8 cellular contexts compared by ENCODE assay signal in genomic region chr2:10072656-10073480, GRCh38. TPM values are rescaled to one million over a fixed set of nuclear protein-coding genes. Genes with fewer than 3 reads are reported as not detected.
DNase-seq lines count a peak whose midpoint lies in the region; ATAC-seq, FAIRE-seq and TF ChIP-seq lines count a peak whose summit lies in the region.

No MANE protein-coding gene starts in this region.

- TF ChIP-seq CTCF in LNCaP clone FGC (IDR thresholded peaks at IDR 0.05; ENCODE audit: control insufficient read depth, extremely low read depth, insufficient read depth) (peak; percentile 83), fibroblast of lung (conservative IDR thresholded peaks at IDR 0.05 in 1 of 2, IDR thresholded peaks at IDR 0.05 in 1 of 2; ENCODE audit: low read depth in 1 of 2, low read length in 2 of 2) (peak; percentile 86 to 89), neural crest cell (conservative IDR thresholded peaks at IDR 0.05) (peak; percentile 85), stomach (IDR thresholded peaks at IDR 0.05) (peak in 5 of 7 experiments; percentile 78 to 91 (median 86))

- peak; percentile 89 for ATAC-seq in GM21723 (IDR thresholded peaks at IDR 0.05; ENCODE audit: unreplicated experiment)

- H3K4me3 ChIP-seq in LNCaP clone FGC (ENCODE audit: low read depth, low read length): no peak overlapping the region
- peak overlapping the region in 1 of 4 experiments; percentile 16 for H3K4me3 ChIP-seq in fibroblast of lung (replicated peaks in 1 of 4; ENCODE audit: control extremely low read depth in 1 of 4, insufficient read depth in 1 of 4, low read depth in 3 of 4, low read length in 4 of 4)
- no peak overlapping the region for H3K4me3 ChIP-seq in stomach

- H3K9me3 ChIP-seq in fibroblast of lung (ENCODE audit: control insufficient read depth, insufficient read depth, low read depth, low read length): no peaks in the 10 kb centered on the region
- H3K9me3 ChIP-seq in stomach: no peaks in the 10 kb centered on the region

- no peak overlapping the region for H3K9ac ChIP-seq in fibroblast of lung (ENCODE audit: insufficient read depth, low read length)

- peaks cover 21% of the 10 kb centered on the region for H3K27me3 ChIP-seq in fibroblast of lung (ENCODE audit: control insufficient read depth, insufficient read depth, low read length)
- peaks cover 0 to 46% (median under 1%) of the 10 kb centered on the region in 3 donors for H3K27me3 ChIP-seq in stomach

- no peaks in the 10 kb centered on the region for H3K36me3 Mint-ChIP-seq in neural crest cell (ENCODE audit: low read depth)

- WGBS in stomach, 5 donors: 25 to 39% (median 33%) methylated on average over 16 to 20 of the region's 20 CpGs

- intact Hi-C loops in stomach (cut with DNase I; ENCODE audit: low total_unique reads): loop anchor here (5.0 kb wide), 1 partner anchor 359 kb away; no protein-coding TSS in a partner anchor

- H4K20me1 ChIP-seq in fibroblast of lung (ENCODE audit: control insufficient read depth, extremely low read depth, insufficient read depth, low read length): no peaks in the 10 kb centered on the region

- H3K4me1 ChIP-seq in fibroblast of lung (ENCODE audit: control insufficient read depth, extremely low read depth, insufficient read depth, low read length): no peaks in the 10 kb centered on the region
- peaks cover 4 to 19% (median 7%) of the 10 kb centered on the region in 4 donors for H3K4me1 ChIP-seq in stomach

- H3K79me2 ChIP-seq in fibroblast of lung (ENCODE audit: control insufficient read depth, insufficient read depth, low read length): no peaks in the 10 kb centered on the region

- TF ChIP-seq POLR2A in stomach (IDR thresholded peaks at IDR 0.05): no peak

- H3K36me3 ChIP-seq in fibroblast of lung (ENCODE audit: control insufficient read depth, insufficient read depth, low read length) (no peaks in the 10 kb centered on the region), stomach (no peaks in the 10 kb centered on the region)

- peak; percentile 66 for FAIRE-seq in RCC 7860 (lab: Jason Lieb, UNC)

- no peak overlapping the region for H3K4me2 ChIP-seq in fibroblast of lung (ENCODE audit: extremely low read depth, insufficient read depth, low read length)

- H3K27me3 Mint-ChIP-seq in neural crest cell (ENCODE audit: low read depth): peaks cover 49% of the 10 kb centered on the region

- H2AFZ ChIP-seq in fibroblast of lung (ENCODE audit: low read length): no peak overlapping the region

- no peak overlapping the region for H3K27ac Mint-ChIP-seq in neural crest cell (ENCODE audit: unreplicated experiment)

- H3K4me3 Mint-ChIP-seq in neural crest cell: no peak overlapping the region

- peaks cover 2% of the 10 kb centered on the region for H3K9me3 Mint-ChIP-seq in neural crest cell

- no peak overlapping the region for H3K27ac ChIP-seq in fibroblast of lung (ENCODE audit: insufficient read depth, low read length)
- no peak overlapping the region for H3K27ac ChIP-seq in stomach

- no peak for TF ChIP-seq EP300 in stomach (IDR thresholded peaks at IDR 0.05)

- DNase-seq in DMS114 treated with DMSO at 0.1 percent for 48 hours (lab: John Stamatoyannopoulos, UW; ENCODE audit: unreplicated experiment): peak; percentile 77
- DNase-seq in LNCaP clone FGC (ENCODE audit: low read depth): peak; percentile 71
- peak; percentile 78 for DNase-seq in RCC 7860 (ENCODE audit: low spot score)
- DNase-seq in activated T-cell treated with anti-CD3 and anti-CD28 coated beads, Interleukin-2, amount 50 U/mL, for 48 hours: peak; percentile 79 to 82
- peak; percentile 72 to 89 for DNase-seq in fibroblast of lung (ENCODE audit: low read depth in 2 of 2)
- peak; percentile 82 for DNase-seq in neural crest cell (ENCODE audit: low read depth, low spot score)
- peak; percentile 86 for DNase-seq in stomach

- H3K4me1 Mint-ChIP-seq in neural crest cell: no peaks in the 10 kb centered on the region

RNA-seq across cellular contexts. Expression of gene CYS1, which starts 7.3 kb away (rescaled TPM):
- 1.5 and 5.1 TPM in 2 replicates for total RNA-seq in fibroblast of lung
- 0.31 and 0.37 TPM in 2 replicates for polyA plus RNA-seq in fibroblast of lung
- 0.65 and 0.92 TPM in 2 replicates for polyA plus RNA-seq in fibroblast of lung (2012)
- polyA minus RNA-seq in fibroblast of lung (ENCODE audit: low replicate concordance): 0.39 TPM in 1 of 2 replicates, not detected in the other
- not detected in 2 replicates for total RNA-seq in neural crest cell
- total RNA-seq in stomach: 10 to 100 TPM in 2 of 5 donors, 1 to 10 TPM in 2, not detected in 1; 3.5 to 33.8 (median 9.1) TPM
- 1 to 10 TPM; 1.1 to 5.8 (median 2.4) TPM for polyA plus RNA-seq in stomach

RNA-seq across cellular contexts. Expression of gene KLF11, which starts 29.5 kb away (rescaled TPM):
- total RNA-seq in fibroblast of lung (6.8 and 7.7 TPM in 2 replicates), neural crest cell (8.2 and 8.5 TPM in 2 replicates), stomach (10 to 100 TPM in 3 of 5 donors, 1 to 10 TPM in 2; 4.1 to 21.6 (median 17.1) TPM)
- polyA plus RNA-seq in fibroblast of lung (5.9 and 6.3 TPM in 2 replicates), stomach (10 to 100 TPM in 1 of 3 donors, 1 to 10 TPM in 2; 4.2 to 19.6 (median 7.0) TPM)
- 3.3 and 4.0 TPM in 2 replicates for polyA plus RNA-seq in fibroblast of lung (2012)
- polyA minus RNA-seq in fibroblast of lung (ENCODE audit: low replicate concordance): 26.0 and 26.9 TPM in 2 replicates

RNA-seq across cellular contexts. Expression of gene RRM2, which starts 49.7 kb away (rescaled TPM):
- total RNA-seq in fibroblast of lung (1.5 and 6.1 TPM in 2 replicates), neural crest cell (203 and 210 TPM in 2 replicates), stomach (10 to 100 TPM in 3 of 5 donors, 1 to 10 TPM in 2; 1.2 to 30.3 (median 13.6) TPM)
- polyA plus RNA-seq in fibroblast of lung (36.3 and 119 TPM in 2 replicates), stomach (10 to 100 TPM in 2 of 3 donors, 1 to 10 TPM in 1; 6.1 to 14.9 (median 12.0) TPM)
- 25.6 and 115 TPM in 2 replicates for polyA plus RNA-seq in fibroblast of lung (2012)
- 7.6 and 36.1 TPM in 2 replicates for polyA minus RNA-seq in fibroblast of lung (ENCODE audit: low replicate concordance)
